In the genomic region with DNA sequence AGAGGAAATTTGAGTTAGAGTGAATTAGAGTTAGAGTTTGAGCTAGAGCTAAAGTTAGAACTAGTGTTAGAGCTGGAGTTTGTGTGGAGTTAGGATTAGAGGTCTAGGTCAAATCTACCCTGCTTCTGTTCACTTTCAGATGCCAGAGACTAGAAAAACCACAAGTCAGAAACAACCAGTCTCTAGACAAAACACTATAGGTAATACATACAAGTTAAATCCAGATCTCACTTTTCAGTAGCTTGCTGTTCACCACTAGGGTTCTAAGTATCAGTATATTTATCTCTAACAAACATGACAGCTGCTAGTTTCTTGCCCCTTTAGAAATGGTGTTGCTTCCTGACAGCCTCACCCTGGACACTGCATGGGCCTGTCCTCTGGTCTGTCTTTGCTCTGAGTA, we compare ENCODE assay signal across 22 cellular contexts.
"Had no signal": no experiment of that assay in that cellular context is flagged by ENCODE, and none has a peak within 500 bp of the region (broad histone marks: within the 10 kb centered on the region; RNA-seq: fewer than 3 reads in every experiment).

No MANE protein-coding gene starts in this region.

- H3K4me1 ChIP-seq: SJCRH30 had no signal

- H3K9me3 ChIP-seq: SJCRH30 had no signal

- H3K4me2 ChIP-seq: KMS-11 had no signal

- FAIRE-seq: K562 had no signal

- H3K27me3 ChIP-seq: SJCRH30 had no signal

- H3K4me3 ChIP-seq: K562, SJCRH30, SK-N-MC had no signal

- DNase-seq: Kasumi-1, MV-4-11, NCI-H1048, NCI-H1105, NCI-H1417, NCI-H1436 treated with DMSO at 0.1 percent for 48 hours, NCI-H1694, NCI-H187 treated with DMSO at 0.1 percent for 48 hours, NCI-H2029 treated with DMSO at 0.1 percent for 48 hours, NCI-H2171 treated with DMSO at 0.1 percent for 48 hours, NCI-H345, NCI-H446 treated with DMSO at 0.1 percent for 48 hours, NCI-H510A treated with DMSO at 0.1 percent for 48 hours, NCI-H526, PC-3, SHP77 treated with DMSO at 0.1 percent for 48 hours had no signal

- H3K36me3 ChIP-seq: SJCRH30 had no signal

- ATAC-seq: K562, Panc1, PC-3, Right ventricle myocardium inferior had no signal

- H3K27ac ChIP-seq: KMS-11, SJCRH30, SK-N-MC had no signal
